23 cellular contexts compared by ENCODE assay signal in the genomic region with DNA sequence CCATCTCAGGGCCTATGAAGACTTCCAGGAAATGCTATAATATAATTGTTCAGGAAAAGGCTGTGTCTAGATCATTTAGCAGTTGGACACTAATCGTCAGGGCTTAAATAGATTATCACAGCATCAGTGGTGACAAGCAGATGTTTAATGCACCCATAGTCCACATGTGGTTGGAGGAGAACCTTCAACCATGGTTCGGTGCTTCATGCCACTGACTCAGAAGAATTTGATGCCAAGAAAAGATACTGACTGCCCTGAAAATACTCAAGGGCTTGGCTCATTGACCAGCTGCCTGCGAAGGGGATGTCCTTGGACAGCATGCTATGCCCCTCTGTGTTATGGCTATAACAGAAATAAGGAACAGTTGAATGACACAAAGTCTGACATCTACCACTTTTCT.
DNase-seq lines count a peak whose midpoint lies in the region; ATAC-seq and TF ChIP-seq lines count a peak whose summit lies in the region.
"Had no signal": no experiment of that assay in that cellular context is flagged by ENCODE, and none has a peak within 500 bp of the region (broad histone marks: within the 10 kb centered on the region; RNA-seq: fewer than 3 reads in every experiment).

No MANE protein-coding gene starts in this region.

- H3K27me3 ChIP-seq in GM23248 (replicated peaks; ENCODE audit: insufficient read depth) (no peaks in the 10 kb centered on the region), gastroesophageal sphincter (no peaks in the 10 kb centered on the region)
- H3K27me3 ChIP-seq: BE2C, brain microvascular endothelial cell, hepatocyte, neural progenitor cell, testis had no signal

- peaks cover 35% of the 10 kb centered on the region for H3F3A ChIP-seq in GM23248 (ENCODE audit: insufficient read depth)

- peak overlapping the region; percentile 72; the same call in 1 of the 2 replicates for H3K9ac ChIP-seq in GM23248
- H3K9ac ChIP-seq: neural progenitor cell had no signal

- H3K9me3 ChIP-seq in GM23248 (ENCODE audit: low read depth) (no peaks in the 10 kb centered on the region), gastroesophageal sphincter (no peaks in the 10 kb centered on the region)
- H3K9me3 ChIP-seq: BE2C, prostate gland, testis had no signal

- H3K36me3 ChIP-seq in GM23248 (ENCODE audit: low read depth) (no peaks in the 10 kb centered on the region), gastroesophageal sphincter (no peaks in the 10 kb centered on the region)
- H3K36me3 ChIP-seq: BE2C, brain microvascular endothelial cell, neural progenitor cell, prostate gland had no signal

- no peak for TF ChIP-seq EP300 in gastroesophageal sphincter (IDR thresholded peaks at IDR 0.05)

- no peak for TF ChIP-seq POLR2A in gastroesophageal sphincter (IDR thresholded peaks at IDR 0.05)

- 15 to 18% methylated on average over 3 of the region's 3 CpGs for WGBS in GM23248 (ENCODE audit: low coverage in 1 of 2, low lambda C conversion rate in 2 of 2, missing lambda C conversion rate in 2 of 2), 2 experiments
- WGBS in gastroesophageal sphincter (ENCODE audit: low coverage in 1 of 2), 2 donors: 82 to 93% methylated on average over 2 to 3 of the region's 3 CpGs

- H3K4me3 ChIP-seq in GM23248: 0 out of 2 replicates have a peak overlapping the region, but pooled peaks have one; percentile 3
- H3K4me3 ChIP-seq in fibroblast of mammary gland (ENCODE audit: control insufficient read depth, low read depth, low read length): no peak overlapping the region
- H3K4me3 ChIP-seq in gastroesophageal sphincter: no peak overlapping the region
- H3K4me3 ChIP-seq: coronary artery, hepatocyte, neural progenitor cell, prostate gland, skin epidermis, testis had no signal

- H3K4me2 ChIP-seq in GM23248 (ENCODE audit: unreplicated experiment): peak overlapping the region; percentile 80
- H3K4me2 ChIP-seq: hepatocyte, neural progenitor cell had no signal

- peak; percentile 83 for DNase-seq in GM23248
- peak; percentile 57 for DNase-seq in RPMI7951 (ENCODE audit: low read depth)
- DNase-seq in fibroblast of mammary gland (ENCODE audit: low read depth): peak; percentile 33
- DNase-seq in stimulated activated CD4-positive, alpha-beta T cell treated with anti-CD3 and anti-CD28 coated beads, Interleukin-4, amount 100 ng/mL, for 24 hours: no peak
- DNase-seq: activated CD4-positive, alpha-beta T cell treated with anti-CD3 and anti-CD28 coated beads, Interleukin-2, amount 50 U/mL, for 4 hours; activated CD8-positive, alpha-beta memory T cell treated with anti-CD3 and anti-CD28 coated beads, Interleukin-2, amount 50 U/mL, for 4 hours; BE2C; brain microvascular endothelial cell; DMS53; immature natural killer cell; left ventricle myocardium superior; NCI-H1436 treated with DMSO at 0.1 percent for 48 hours; NCI-H510A treated with DMSO at 0.1 percent for 48 hours; stimulated activated naive B cell treated with anti-CD40 and anti-IgM and Interleukin-4, amounts not matched to agents 10 μg/mL and 1 μg/mL and 100 μg/mL, for 72 hours; testis had no signal

- no peak for ATAC-seq in gastroesophageal sphincter
- ATAC-seq in GM19035 (IDR thresholded peaks at IDR 0.05; ENCODE audit: unreplicated experiment): no peak
- no peak for ATAC-seq in HG03139 (IDR thresholded peaks at IDR 0.05; ENCODE audit: unreplicated experiment)
- ATAC-seq: left ventricle myocardium superior; stimulated activated naive B cell treated with anti-CD40 and anti-IgM and Interleukin-4, amounts not matched to agents 10 μg/mL and 1 μg/mL and 100 μg/mL, for 72 hours had no signal

- no peaks in the 10 kb centered on the region for H3K9me2 ChIP-seq in GM23248 (ENCODE audit: insufficient read depth)

- in situ Hi-C loops in GM23248 (cut with MboI): no loop called here

- no peaks in the 10 kb centered on the region for H3K79me2 ChIP-seq in GM23248 (ENCODE audit: insufficient read depth)
- H3K79me2 ChIP-seq: hepatocyte had no signal

- H3K4me1 ChIP-seq in GM23248 (ENCODE audit: insufficient read depth): peaks cover 32% of the 10 kb centered on the region
- H3K4me1 ChIP-seq in gastroesophageal sphincter: no peaks in the 10 kb centered on the region
- H3K4me1 ChIP-seq: BE2C, neural progenitor cell, prostate gland had no signal

- H4K20me1 ChIP-seq in GM23248 (ENCODE audit: insufficient read depth): no peaks in the 10 kb centered on the region

- H3K27ac ChIP-seq in GM23248: peak overlapping the region; percentile 95
- H3K27ac ChIP-seq in gastroesophageal sphincter: no peak overlapping the region
- H3K27ac ChIP-seq: coronary artery, hepatocyte, neural progenitor cell, prostate gland, testis had no signal

- H2AFZ ChIP-seq in GM23248: 0 out of 2 replicates have a peak overlapping the region, but pooled peaks have one; percentile 36
- H2AFZ ChIP-seq: hepatocyte, neural progenitor cell had no signal

- TF ChIP-seq CTCF in fibroblast of mammary gland (conservative IDR thresholded peaks at IDR 0.05; ENCODE audit: control insufficient read depth, insufficient read depth, low read depth, low read length) (no peak), gastroesophageal sphincter (IDR thresholded peaks at IDR 0.05) (no peak)
